17 cellular contexts compared by ENCODE assay signal in the genomic region with DNA sequence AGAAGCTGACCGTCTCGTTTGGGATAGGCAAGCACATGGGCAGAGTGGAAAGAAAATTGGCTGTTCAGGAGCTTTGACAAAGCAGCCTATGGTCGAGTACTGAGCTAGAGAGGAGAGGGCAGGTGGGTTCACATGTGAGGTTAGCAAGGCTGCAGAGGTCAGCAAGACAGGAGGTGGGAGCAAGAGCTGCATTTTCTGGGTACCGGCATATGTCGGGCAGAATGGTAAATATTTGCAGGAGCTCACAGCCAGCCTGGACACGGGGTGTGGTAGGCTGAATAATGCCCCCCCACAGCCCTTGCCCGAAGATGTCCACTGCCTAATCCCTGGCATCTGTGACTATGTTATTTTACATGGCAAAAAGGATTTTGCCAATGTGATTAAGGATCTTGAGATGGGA. TPM values are rescaled to one million over a fixed set of nuclear protein-coding genes. Genes with fewer than 3 reads are reported as not detected.
DNase-seq lines count a peak whose midpoint lies in the region; ATAC-seq and TF ChIP-seq lines count a peak whose summit lies in the region.
"Had no signal": no experiment of that assay in that cellular context is flagged by ENCODE, and none has a peak within 500 bp of the region (broad histone marks: within the 10 kb centered on the region; RNA-seq: fewer than 3 reads in every experiment).

No MANE protein-coding gene starts in this region.

- WGBS in IMR-90 (ENCODE audit: extremely low coverage in 2 of 2, insufficient read length in 1 of 2), 2 experiments = 96% methylated on average over 5 of the region's 7 CpGs; no CpG with 5 or more reads in 1 of the 2 experiments
- 75% methylated on average over 7 of the region's 7 CpGs for WGBS in prostate gland

- H2AK9ac ChIP-seq in IMR-90 (replicated peaks; ENCODE audit: low read depth, low read length, poor library complexity) = peak overlapping the region; percentile 25

- H3K14ac ChIP-seq in IMR-90 (replicated peaks; ENCODE audit: low read depth, low read length) = peak overlapping the region; percentile 38; the same call in 1 of the 2 replicates

- H3K9me1 ChIP-seq in IMR-90 (ENCODE audit: insufficient read depth, low read length) = peaks cover 24% of the 10 kb centered on the region

- H3K9me3 ChIP-seq in IMR-90 (ENCODE audit: control insufficient read depth, insufficient read depth, low read length) (no peaks in the 10 kb centered on the region), prostate gland (no peaks in the 10 kb centered on the region)
- H3K9me3 ChIP-seq: adrenal gland, esophagus muscularis mucosa, heart right ventricle, testis had no signal

- no peak overlapping the region for H3K56ac ChIP-seq in IMR-90 (ENCODE audit: extremely low read depth, insufficient read depth, low read length)

- peak overlapping the region; percentile 76 for H4K91ac ChIP-seq in IMR-90 (ENCODE audit: insufficient read depth, low read depth, low read length)

- no peak overlapping the region; the same call in 1 of the 2 replicates for H3K23ac ChIP-seq in IMR-90 (ENCODE audit: low read depth, low read length)

- peak overlapping the region in 1 of 2 experiments; percentile 83; a peak in 3 of 4 replicates for H4K8ac ChIP-seq in IMR-90 (ENCODE audit: low read depth in 2 of 2, low read length in 2 of 2)

- peaks cover 7% of the 10 kb centered on the region for H4K20me1 ChIP-seq in IMR-90 (ENCODE audit: insufficient read depth, low read length)

- intact Hi-C loops in CD14-positive monocyte (cut with micrococcal nuclease) = no loop called here
- intact Hi-C loops in IMR-90 (cut with micrococcal nuclease) = no loop called here
- intact Hi-C loops in prostate gland (cut with DNase I) = no loop called here

- TF ChIP-seq RAD21 in IMR-90 (IDR thresholded peaks at IDR 0.05; ENCODE audit: low read length) = no peak

- no peak overlapping the region for H3K4me3 ChIP-seq in IMR-90 (ENCODE audit: insufficient read depth, low read depth, low read length)
- no peak overlapping the region for H3K4me3 ChIP-seq in prostate gland
- H3K4me3 ChIP-seq: adrenal gland, esophagus muscularis mucosa, GM23248, heart right ventricle, testis had no signal

- H3K9ac ChIP-seq in IMR-90 (ENCODE audit: low read depth, low read length) = no peak overlapping the region
- H3K9ac ChIP-seq: GM23248 had no signal

- H2BK15ac ChIP-seq in IMR-90 (ENCODE audit: low read depth, low read length) = peak overlapping the region; percentile 32; the same call in 2 of the 3 replicates

- H3K27me3 Mint-ChIP-seq in CD14-positive monocyte (ENCODE audit: low read depth in 3 of 3) = peaks cover 0 to 6% (median 0%) of the 10 kb centered on the region in 3 donors
- no peaks in the 10 kb centered on the region for H3K27me3 Mint-ChIP-seq in effector memory CD8-positive, alpha-beta T cell

- H2AK5ac ChIP-seq in IMR-90 (ENCODE audit: low read depth, low read length) = peak overlapping the region; percentile 66; the same call in 1 of the 2 replicates

- TF ChIP-seq CTCF in CD14-positive monocyte (IDR thresholded peaks at IDR 0.05) (no peak), IMR-90 (conservative IDR thresholded peaks at IDR 0.05; ENCODE audit: low read depth, low read length) (no peak), prostate gland (IDR thresholded peaks at IDR 0.05) (no peak)

- no peak for TF ChIP-seq POLR2A in IMR-90 (IDR thresholded peaks at IDR 0.05; ENCODE audit: low read depth, low read length)
- no peak for TF ChIP-seq POLR2A in prostate gland (IDR thresholded peaks at IDR 0.05)

- peak overlapping the region; percentile 35 for H4K5ac ChIP-seq in IMR-90 (ENCODE audit: low read depth, low read length)

- H2BK20ac ChIP-seq in IMR-90 (ENCODE audit: low read depth, low read length) = peak overlapping the region; percentile 69

- H3K4ac ChIP-seq in IMR-90 (ENCODE audit: low read depth, low read length) = peak overlapping the region; percentile 70

- H3K18ac ChIP-seq in IMR-90 (ENCODE audit: low read depth, low read length) = peak overlapping the region; percentile 91

- POLR2A ChIA-PET in IMR-90 (lab: Charles Lee; ENCODE audit: unreplicated experiment) = no interaction called here

- peaks cover 7 to 22% of the 10 kb centered on the region in 2 donors for H3K36me3 Mint-ChIP-seq in CD14-positive monocyte
- H3K36me3 Mint-ChIP-seq in effector memory CD8-positive, alpha-beta T cell (ENCODE audit: insufficient read depth) = peaks cover 4% of the 10 kb centered on the region

- peaks cover 0 to 3% (median 0%) of the 10 kb centered on the region in 7 donors for H3K9me3 Mint-ChIP-seq in CD14-positive monocyte
- H3K9me3 Mint-ChIP-seq in effector memory CD8-positive, alpha-beta T cell = no peaks in the 10 kb centered on the region

- H3K27ac ChIP-seq in IMR-90 (ENCODE audit: insufficient read depth, low read length) = peak overlapping the region; percentile 94; the same call in 1 of the 2 replicates
- H3K27ac ChIP-seq in prostate gland = peak overlapping the region; percentile 75 to 89
- H3K27ac ChIP-seq: testis had no signal

- H3K4me1 ChIP-seq in IMR-90 (ENCODE audit: control insufficient read depth, insufficient read depth, low read length) = peaks cover 34% of the 10 kb centered on the region
- H3K4me1 ChIP-seq in prostate gland (replicated peaks) = peaks cover 7% of the 10 kb centered on the region
- H3K4me1 ChIP-seq: testis had no signal

- ATAC-seq in IMR-90 (ENCODE audit: low read depth) (no peak), HG03196 (IDR thresholded peaks at IDR 0.05; ENCODE audit: unreplicated experiment) (no peak), GM18870 (IDR thresholded peaks at IDR 0.05; ENCODE audit: unreplicated experiment) (no peak), HG03432 (IDR thresholded peaks at IDR 0.05; ENCODE audit: unreplicated experiment) (no peak)
- ATAC-seq in effector memory CD8-positive, alpha-beta T cell (replicated peaks) = no peak
- ATAC-seq: heart right ventricle had no signal

- peak overlapping the region; percentile 84 for H2BK120ac ChIP-seq in IMR-90 (ENCODE audit: low read depth, low read length)

- dilution Hi-C loops in IMR-90 (cut with HindIII; ENCODE audit: low sequenced_read_pairs, unreplicated experiment) = no loop called here

- CTCF ChIA-PET in IMR-90 (lab: Yijun Ruan, JAX) = interaction anchor here (1.4 kb wide), 1 partner anchor 65 kb away, joined by 3 read pairs; no protein-coding TSS in a partner anchor

- no peak overlapping the region for H3K4me3 Mint-ChIP-seq in CD14-positive monocyte
- no peak overlapping the region for H3K4me3 Mint-ChIP-seq in effector memory CD8-positive, alpha-beta T cell

- H2AFZ ChIP-seq in IMR-90 (replicated peaks; ENCODE audit: low read length, poor library complexity) = no peak overlapping the region
- H2AFZ ChIP-seq: GM23248 had no signal

- H3K4me2 ChIP-seq in IMR-90 (ENCODE audit: low read depth, low read length) = no peak overlapping the region

- in situ Hi-C loops in IMR-90 (cut with MboI; ENCODE audit: low sequenced_read_pairs) = loop anchor here (5.0 to 25.0 kb wide), 2 partner anchors 62 to 1562 kb away; partner anchors contain the start of gene CCNL1

- no TSS peak for BruUV-seq in IMR-90 (replicated peaks; lab: Mats Ljungman, UMichigan)

- H3K79me1 ChIP-seq in IMR-90 (ENCODE audit: low read depth in 1 of 2, low read length in 2 of 2) = peaks cover 12 to 43% of the 10 kb centered on the region in 2 experiments; a peak in 3 of 4 replicates

- H3K27me3 ChIP-seq in IMR-90 (ENCODE audit: control insufficient read depth, insufficient read depth, low read length) (no peaks in the 10 kb centered on the region), prostate gland (replicated peaks; ENCODE audit: insufficient read depth) (no peaks in the 10 kb centered on the region)
- H3K27me3 ChIP-seq: adrenal gland, esophagus muscularis mucosa, heart right ventricle, testis had no signal

- H3K27ac Mint-ChIP-seq in CD14-positive monocyte = peak overlapping the region; percentile 57 to 94 (median 89)
- H3K27ac Mint-ChIP-seq in effector memory CD8-positive, alpha-beta T cell = peak overlapping the region; percentile 72 to 94

- peaks cover 20% of the 10 kb centered on the region for H3K4me1 Mint-ChIP-seq in CD14-positive monocyte
- peaks cover 13 to 35% of the 10 kb centered on the region in 2 donors for H3K4me1 Mint-ChIP-seq in effector memory CD8-positive, alpha-beta T cell (ENCODE audit: low read depth in 2 of 2)

- H2BK5ac ChIP-seq in IMR-90 (ENCODE audit: low read depth, low read length, poor library complexity, severe bottlenecking) = peak overlapping the region; percentile 66

- H3K36me3 ChIP-seq in IMR-90 (ENCODE audit: control insufficient read depth, insufficient read depth, low read length) (no peaks in the 10 kb centered on the region), prostate gland (no peaks in the 10 kb centered on the region)
- H3K36me3 ChIP-seq: adrenal gland had no signal

- DNase-seq in CD14-positive monocyte (ENCODE audit: low spot score) (no peak), IMR-90 (no peak), prostate gland (ENCODE audit: low spot score) (no peak), DMS 273 treated with DMSO at 0.1 percent for 48 hours (lab: John Stamatoyannopoulos, UW) (no peak)
- DNase-seq in effector memory CD8-positive, alpha-beta T cell = no peak
- DNase-seq: activated T-cell treated with anti-CD3 and anti-CD28 coated beads, Interleukin-2, amount 50 U/mL, for 1 hour; adrenal gland; DMS79 treated with DMSO at 0.1 percent for 48 hours; GM23248; heart right ventricle; kidney glomerular epithelial cell; testis had no signal

TF ChIP-seq in IMR-90, 13 proteins besides CTCF, POLR2A, EP300 and RAD21 (continues in another document):
- TF ChIP-seq NFE2L2 (IDR thresholded peaks at IDR 0.05; ENCODE audit: low read depth, low read length) (no peak), CHD1 (IDR thresholded peaks at IDR 0.05; ENCODE audit: low read depth, low read length) (no peak), RCOR1 (IDR thresholded peaks at IDR 0.05; ENCODE audit: insufficient replicate concordance, low read length) (no peak), FOS (IDR thresholded peaks at IDR 0.05; ENCODE audit: low read depth, low read length) (no peak)

RNA-seq across cellular contexts. Expression of gene RARRES1, which starts 8.3 kb away (rescaled TPM):
- polyA plus RNA-seq in CD14-positive monocyte (not detected), IMR-90 (2012; rRNA removed) (2.6 and 3.0 TPM in 2 replicates)
- total RNA-seq in IMR-90 (2012; rRNA removed) (0.90 and 1.9 TPM in 2 replicates), prostate gland (100 to 1,000 TPM in 1 of 2 donors, 10 to 100 TPM in 1; 67.9 to 138 TPM)
- polyA plus RNA-seq in IMR-90 (2012; cell fraction: cytosol; rRNA removed) = 1.9 and 11.6 TPM in 2 replicates
- polyA plus RNA-seq in IMR-90 (2012; cell fraction: nucleus; rRNA removed; ENCODE audit: low replicate concordance) = 3.8 and 4.0 TPM in 2 replicates
- total RNA-seq: myocyte had no signal

RNA-seq across cellular contexts. Expression of gene LXN, which starts 51.5 kb away (rescaled TPM):
- polyA plus RNA-seq in CD14-positive monocyte = 10 to 100 TPM in 1 of 2 donors, 1 to 10 TPM in 1; 7.6 to 10.0 TPM
- 83.0 and 93.6 TPM in 2 replicates for total RNA-seq in IMR-90 (2012; rRNA removed)
- polyA plus RNA-seq in IMR-90 (2012; rRNA removed) = 134 and 155 TPM in 2 replicates
- 39.5 and 71.9 TPM in 2 replicates for polyA plus RNA-seq in IMR-90 (2012; cell fraction: cytosol; rRNA removed)
- 16.2 and 67.7 TPM in 2 replicates for polyA plus RNA-seq in IMR-90 (2012; cell fraction: nucleus; rRNA removed; ENCODE audit: low replicate concordance)
- total RNA-seq in prostate gland = 10 to 100 TPM; 40.9 to 48.4 TPM
- total RNA-seq: myocyte had no signal

Comparison
In these comparisons a context has a peak if more than half of its experiments do, and no peak if none do; other contexts are left out.
1. RNA of gene RARRES1, which starts 8.3 kb away (total RNA-seq): 67.9 to 138 TPM in prostate gland; 0.90 to 1.9 TPM in IMR-90; every median in the first group is over 10 times any median in the second.